ENCODE assay signal across 8 cellular contexts in the genomic region with DNA sequence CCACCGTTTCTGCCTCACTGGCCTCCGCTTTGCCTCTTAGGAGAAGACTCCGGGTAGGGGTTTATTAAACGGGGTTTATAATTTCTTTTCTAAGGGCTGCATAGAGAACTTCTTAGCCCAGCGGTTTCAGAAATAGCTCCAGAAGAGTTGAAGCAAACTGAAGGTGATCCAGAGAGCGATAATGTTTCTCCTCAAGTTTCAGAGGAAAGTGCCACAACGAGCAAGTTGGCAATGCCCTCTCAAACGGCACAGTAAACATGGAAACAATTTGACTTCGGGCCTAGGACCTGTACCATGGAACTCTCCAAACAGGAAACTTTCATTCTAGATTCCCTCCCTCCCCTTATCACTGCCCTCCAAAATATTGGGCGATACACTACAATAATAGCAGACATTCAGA. TPM values are rescaled to one million over a fixed set of nuclear protein-coding genes. Genes with fewer than 3 reads are reported as not detected.
DNase-seq lines count a peak whose midpoint lies in the region; ATAC-seq and TF ChIP-seq lines count a peak whose summit lies in the region.

No MANE protein-coding gene starts in this region.

- H3K9me3 ChIP-seq in upper lobe of right lung, result no peaks in the 10 kb centered on the region

- H4K8ac ChIP-seq in mesendoderm (ENCODE audit: low read depth, low read length), result no peak overlapping the region

- no peak for DNase-seq in activated naive CD4-positive, alpha-beta T cell treated with anti-CD3 and anti-CD28 coated beads, Interleukin-2, amount 10 ng/mL, durations not matched to agents 7 days and 5 days
- no peak for DNase-seq in activated naive CD4-positive, alpha-beta T cell treated with anti-CD3 and anti-CD28 coated beads, Interleukin-2, amount 50 U/mL, for 16 hours
- DNase-seq in brain microvascular endothelial cell, result no peak
- DNase-seq in mesendoderm, result no peak
- no peak for DNase-seq in upper lobe of right lung
- no peak for DNase-seq in hypothalamus (lab: John Stamatoyannopoulos, UW)
- no peak for DNase-seq in HuH-7 (ENCODE audit: low spot score)

- H3K4ac ChIP-seq in mesendoderm (ENCODE audit: low read depth, low read length), result peak overlapping the region; percentile 57

- peak overlapping the region; percentile 86 for H3K9ac ChIP-seq in mesendoderm (ENCODE audit: low read length)

- WGBS in mesendoderm (ENCODE audit: extremely low coverage, insufficient coverage, low lambda C conversion rate), result no CpG with 5 or more reads among the region's 10 CpGs

- no peaks in the 10 kb centered on the region for H3K4me1 ChIP-seq in mesendoderm (ENCODE audit: control insufficient read depth, low read depth, low read length)
- H3K4me1 ChIP-seq in upper lobe of right lung, result peaks cover 22% of the 10 kb centered on the region

- H3K36me3 ChIP-seq in brain microvascular endothelial cell (replicated peaks) (peaks cover 24% of the 10 kb centered on the region), mesendoderm (ENCODE audit: control insufficient read depth, insufficient read depth, low read length) (peaks cover 2% of the 10 kb centered on the region), upper lobe of right lung (peaks cover 42% of the 10 kb centered on the region)

- CTCF ChIA-PET in activated naive CD4-positive, alpha-beta T cell treated with anti-CD3 and anti-CD28 coated beads, Interleukin-2, amount 10 ng/mL, durations not matched to agents 7 days and 5 days (lab: Charles Lee), result interaction anchor here (0.6 to 4.0 kb wide), 34 partner anchors 10 to 812 kb away, joined by 3 to 28 read pairs (median 4); partner anchors contain the start of gene TNRC6B

- no peak overlapping the region for H3K27ac ChIP-seq in brain microvascular endothelial cell
- H3K27ac ChIP-seq in mesendoderm (ENCODE audit: low read depth, low read length), result peak overlapping the region; percentile 63
- peak overlapping the region; percentile 85 for H3K27ac ChIP-seq in upper lobe of right lung

- peaks cover 48% of the 10 kb centered on the region for H3K4me1 Mint-ChIP-seq in activated naive CD4-positive, alpha-beta T cell treated with anti-CD3 and anti-CD28 coated beads, Interleukin-2, amount 10 ng/mL, durations not matched to agents 7 days and 5 days

- no peak overlapping the region for H3K18ac ChIP-seq in mesendoderm (ENCODE audit: low read length)

- H2BK5ac ChIP-seq in mesendoderm (ENCODE audit: low read length), result no peak overlapping the region

- H3K27me3 ChIP-seq in brain microvascular endothelial cell (replicated peaks) (no peaks in the 10 kb centered on the region), mesendoderm (ENCODE audit: insufficient read depth, low read length, poor library complexity) (no peaks in the 10 kb centered on the region), upper lobe of right lung (no peaks in the 10 kb centered on the region)

- peak overlapping the region; percentile 53 for H3K4me2 ChIP-seq in mesendoderm (ENCODE audit: low read length)

- H3K9me3 Mint-ChIP-seq in activated naive CD4-positive, alpha-beta T cell treated with anti-CD3 and anti-CD28 coated beads, Interleukin-2, amount 10 ng/mL, durations not matched to agents 7 days and 5 days, result no peaks in the 10 kb centered on the region

- intact Hi-C loops in upper lobe of right lung (cut with DNase I), result loop anchor here (10.0 kb wide), 1 partner anchor 302 kb away; no protein-coding TSS in a partner anchor

- H2BK120ac ChIP-seq in mesendoderm (ENCODE audit: low read depth, low read length), result no peak overlapping the region

- in situ Hi-C loops in brain microvascular endothelial cell (cut with HindIII; ENCODE audit: low pct_ligation_motif_present, low sequenced_read_pairs), result no loop called here

- TF ChIP-seq CTCF in brain microvascular endothelial cell (IDR thresholded peaks at IDR 0.05; ENCODE audit: low read depth, low read length, missing control alignments) (no peak), upper lobe of right lung (IDR thresholded peaks at IDR 0.05) (no peak)

- H3K79me1 ChIP-seq in mesendoderm (ENCODE audit: low read length), result peaks cover 4% of the 10 kb centered on the region

- H3K36me3 Mint-ChIP-seq in activated naive CD4-positive, alpha-beta T cell treated with anti-CD3 and anti-CD28 coated beads, Interleukin-2, amount 10 ng/mL, durations not matched to agents 7 days and 5 days, result peaks cover 29% of the 10 kb centered on the region

- no peaks in the 10 kb centered on the region for H3K27me3 Mint-ChIP-seq in activated naive CD4-positive, alpha-beta T cell treated with anti-CD3 and anti-CD28 coated beads, Interleukin-2, amount 10 ng/mL, durations not matched to agents 7 days and 5 days

- H4K5ac ChIP-seq in mesendoderm (ENCODE audit: low read length), result no peak overlapping the region

- H3K4me3 Mint-ChIP-seq in activated naive CD4-positive, alpha-beta T cell treated with anti-CD3 and anti-CD28 coated beads, Interleukin-2, amount 10 ng/mL, durations not matched to agents 7 days and 5 days, result peak overlapping the region; percentile 98

- H3K56ac ChIP-seq in mesendoderm (ENCODE audit: low read length), result peak overlapping the region; percentile 97

- H3K79me2 ChIP-seq in mesendoderm (ENCODE audit: control insufficient read depth, insufficient read depth, low read length), result peaks cover 26% of the 10 kb centered on the region

- H3K4me3 ChIP-seq in brain microvascular endothelial cell (ENCODE audit: low read depth, low read length), result peak overlapping the region; percentile 94
- H3K4me3 ChIP-seq in mesendoderm (ENCODE audit: low read length), result peak overlapping the region; percentile 83
- H3K4me3 ChIP-seq in upper lobe of right lung, result peak overlapping the region; percentile 89

- ATAC-seq in upper lobe of right lung (no peak), HG02852 (IDR thresholded peaks at IDR 0.05; ENCODE audit: unreplicated experiment) (no peak)

- H3K27ac Mint-ChIP-seq in activated naive CD4-positive, alpha-beta T cell treated with anti-CD3 and anti-CD28 coated beads, Interleukin-2, amount 10 ng/mL, durations not matched to agents 7 days and 5 days, result peak overlapping the region; percentile 100

- H3K23ac ChIP-seq in mesendoderm (ENCODE audit: low read length), result no peak overlapping the region

- H2BK15ac ChIP-seq in mesendoderm (replicated peaks; ENCODE audit: low read depth), result no peak overlapping the region

- H2AK5ac ChIP-seq in mesendoderm (ENCODE audit: low read length), result no peak overlapping the region

RNA-seq across cellular contexts. Expression of gene ADSL, which starts 1.0 kb away (rescaled TPM):
- 161 TPM for polyA plus RNA-seq in mesendoderm (2013, experiment 1 of 2)
- polyA plus RNA-seq in mesendoderm (2013, experiment 2 of 2), result 161 TPM
- 38.7 TPM for total RNA-seq in upper lobe of right lung

RNA-seq across cellular contexts. Expression of gene SGSM3, which starts 23.1 kb away (rescaled TPM):
- 20.6 TPM for polyA plus RNA-seq in mesendoderm (2013, experiment 1 of 2)
- polyA plus RNA-seq in mesendoderm (2013, experiment 2 of 2), result 24.1 TPM
- 77.6 TPM for total RNA-seq in upper lobe of right lung
